Comparison of ENCODE assay signal across 1 cellular context in the genomic region with DNA sequence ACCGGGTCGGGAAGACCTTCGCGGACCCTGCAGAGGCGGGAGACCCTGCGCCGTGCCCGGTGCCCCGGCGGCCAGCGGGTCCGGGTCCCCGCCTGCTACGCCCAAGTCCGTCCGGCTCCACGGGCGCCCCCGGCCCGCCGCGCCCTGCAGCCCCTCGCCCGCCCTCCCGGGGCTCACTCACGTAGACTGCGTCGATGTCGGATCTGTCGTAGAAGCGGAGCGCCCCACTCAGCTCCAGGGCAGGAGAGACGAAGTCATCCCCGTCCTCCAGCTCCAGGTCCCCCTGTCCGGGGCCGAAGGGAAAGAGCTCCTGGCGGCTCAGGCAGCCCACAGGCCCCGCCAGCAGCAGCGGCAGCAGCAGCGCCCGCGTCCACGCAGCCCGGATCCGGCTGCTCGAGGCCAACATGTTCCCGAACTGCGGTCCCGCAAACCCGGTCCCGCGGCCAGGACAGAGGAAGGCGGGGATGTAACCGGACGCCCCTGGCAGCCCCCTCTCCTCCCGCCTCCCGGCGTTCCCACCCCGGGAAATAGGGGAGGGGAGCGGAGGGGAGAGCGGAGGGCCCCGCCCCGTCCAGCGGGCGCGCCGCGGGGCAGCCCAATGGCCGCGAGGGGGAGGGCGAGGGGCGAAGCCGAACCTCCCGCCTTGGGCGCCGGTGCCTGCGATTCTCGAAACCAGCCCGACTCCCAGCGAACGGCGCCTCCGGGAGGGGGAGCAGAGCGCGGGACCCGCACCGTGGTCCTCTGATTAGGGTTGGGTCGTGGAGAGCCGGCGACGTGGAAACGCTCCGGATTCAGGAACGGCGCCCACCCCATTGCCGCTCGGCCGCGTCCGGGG.
TF ChIP-seq lines count a peak whose summit lies in the region.

TSS of gene NID1 (minus strand) at position 417 of the 835 bp plus-strand sequence. CDS start at position 406, 11 bp downstream.

TF ChIP-seq in HepG2, 621 proteins besides CTCF, POLR2A, EP300 and RAD21 (continued from another document and continues in another):
- TF ChIP-seq, protein P1, sequence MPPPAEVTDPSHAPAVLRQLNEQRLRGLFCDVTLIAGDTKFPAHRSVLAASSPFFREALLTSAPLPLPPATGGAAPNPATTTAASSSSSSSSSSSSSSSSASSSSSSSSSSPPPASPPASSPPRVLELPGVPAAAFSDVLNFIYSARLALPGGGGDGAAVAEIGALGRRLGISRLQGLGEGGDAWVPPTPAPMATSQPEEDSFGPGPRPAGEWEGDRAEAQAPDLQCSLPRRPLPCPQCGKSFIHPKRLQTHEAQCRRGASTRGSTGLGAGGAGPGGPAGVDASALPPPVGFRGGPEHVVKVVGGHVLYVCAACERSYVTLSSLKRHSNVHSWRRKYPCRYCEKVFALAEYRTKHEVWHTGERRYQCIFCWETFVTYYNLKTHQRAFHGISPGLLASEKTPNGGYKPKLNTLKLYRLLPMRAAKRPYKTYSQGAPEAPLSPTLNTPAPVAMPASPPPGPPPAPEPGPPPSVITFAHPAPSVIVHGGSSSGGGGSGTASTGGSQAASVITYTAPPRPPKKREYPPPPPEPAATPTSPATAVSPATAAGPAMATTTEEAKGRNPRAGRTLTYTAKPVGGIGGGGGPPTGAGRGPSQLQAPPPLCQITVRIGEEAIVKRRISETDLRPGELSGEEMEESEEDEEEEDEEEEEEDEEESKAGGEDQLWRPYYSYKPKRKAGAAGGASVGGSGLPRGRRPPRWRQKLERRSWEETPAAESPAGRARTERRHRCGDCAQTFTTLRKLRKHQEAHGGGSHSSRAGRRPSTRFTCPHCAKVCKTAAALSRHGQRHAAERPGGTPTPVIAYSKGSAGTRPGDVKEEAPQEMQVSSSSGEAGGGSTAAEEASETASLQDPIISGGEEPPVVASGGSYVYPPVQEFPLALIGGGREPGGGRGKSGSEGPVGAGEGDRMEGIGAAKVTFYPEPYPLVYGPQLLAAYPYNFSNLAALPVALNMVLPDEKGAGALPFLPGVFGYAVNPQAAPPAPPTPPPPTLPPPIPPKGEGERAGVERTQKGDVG (CRISPR knock-in tag; IDR thresholded peaks at IDR 0.05; ENCODE audit: borderline replicate concordance): no peak; the same call in 1 of the 2 replicates
- TF ChIP-seq ZNF615 (CRISPR knock-in tag; IDR thresholded peaks at IDR 0.05; ENCODE audit: borderline replicate concordance): no peak
- TF ChIP-seq FOXA1 (IDR thresholded peaks at IDR 0.05): no peak
- no peak; the same call in 1 of the 2 replicates for TF ChIP-seq FOXA1 (CRISPR knock-in tag; IDR thresholded peaks at IDR 0.05)
- TF ChIP-seq GATAD1 (CRISPR knock-in tag; IDR thresholded peaks at IDR 0.05): 0 out of 2 replicates have a peak, but pooled peaks have one; percentile 39
- TF ChIP-seq POLR2AphosphoS2 (IDR thresholded peaks at IDR 0.05; ENCODE audit: low read depth, low read length): no peak; the same call in 1 of the 2 replicates
- TF ChIP-seq, protein P2, sequence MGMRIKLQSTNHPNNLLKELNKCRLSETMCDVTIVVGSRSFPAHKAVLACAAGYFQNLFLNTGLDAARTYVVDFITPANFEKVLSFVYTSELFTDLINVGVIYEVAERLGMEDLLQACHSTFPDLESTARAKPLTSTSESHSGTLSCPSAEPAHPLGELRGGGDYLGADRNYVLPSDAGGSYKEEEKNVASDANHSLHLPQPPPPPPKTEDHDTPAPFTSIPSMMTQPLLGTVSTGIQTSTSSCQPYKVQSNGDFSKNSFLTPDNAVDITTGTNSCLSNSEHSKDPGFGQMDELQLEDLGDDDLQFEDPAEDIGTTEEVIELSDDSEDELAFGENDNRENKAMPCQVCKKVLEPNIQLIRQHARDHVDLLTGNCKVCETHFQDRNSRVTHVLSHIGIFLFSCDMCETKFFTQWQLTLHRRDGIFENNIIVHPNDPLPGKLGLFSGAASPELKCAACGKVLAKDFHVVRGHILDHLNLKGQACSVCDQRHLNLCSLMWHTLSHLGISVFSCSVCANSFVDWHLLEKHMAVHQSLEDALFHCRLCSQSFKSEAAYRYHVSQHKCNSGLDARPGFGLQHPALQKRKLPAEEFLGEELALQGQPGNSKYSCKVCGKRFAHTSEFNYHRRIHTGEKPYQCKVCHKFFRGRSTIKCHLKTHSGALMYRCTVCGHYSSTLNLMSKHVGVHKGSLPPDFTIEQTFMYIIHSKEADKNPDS (CRISPR knock-in tag; IDR thresholded peaks at IDR 0.05): no peak
- peak; percentile 76; the same call in 1 of the 2 replicates for TF ChIP-seq ZNF605 (CRISPR knock-in tag; IDR thresholded peaks at IDR 0.05)
- TF ChIP-seq ZNF496 (CRISPR knock-in tag; IDR thresholded peaks at IDR 0.05; ENCODE audit: insufficient replicate concordance): no peak
- peak; percentile 90 for TF ChIP-seq TBX2 (CRISPR knock-in tag; IDR thresholded peaks at IDR 0.05; ENCODE audit: borderline replicate concordance)
- TF ChIP-seq NONO (IDR thresholded peaks at IDR 0.05): no peak
- peak; percentile 73 for TF ChIP-seq NONO (CRISPR knock-in tag; conservative IDR thresholded peaks at IDR 0.05)
- no peak for TF ChIP-seq CERS6 (CRISPR knock-in tag; IDR thresholded peaks at IDR 0.05)
- TF ChIP-seq CENPBD1 (CRISPR knock-in tag; IDR thresholded peaks at IDR 0.05; ENCODE audit: borderline replicate concordance, low read depth): no peak
- TF ChIP-seq PHF5A (CRISPR knock-in tag; IDR thresholded peaks at IDR 0.05; ENCODE audit: low read depth, unreplicated experiment): no peak
- no peak for TF ChIP-seq ZNF230 (CRISPR knock-in tag; IDR thresholded peaks at IDR 0.05)
- TF ChIP-seq MTF2 (CRISPR knock-in tag; IDR thresholded peaks at IDR 0.05; ENCODE audit: borderline replicate concordance): no peak
- TF ChIP-seq SCMH1 (CRISPR knock-in tag; IDR thresholded peaks at IDR 0.05; ENCODE audit: borderline replicate concordance): no peak
- no peak for TF ChIP-seq PRMT3 (CRISPR knock-in tag; IDR thresholded peaks at IDR 0.05; ENCODE audit: borderline replicate concordance, low read depth)
- no peak for TF ChIP-seq BCL3 (CRISPR knock-in tag; IDR thresholded peaks at IDR 0.05)
- no peak; the same call in 1 of the 2 replicates for TF ChIP-seq IRX3 (CRISPR knock-in tag; IDR thresholded peaks at IDR 0.05; ENCODE audit: borderline replicate concordance, low read depth)
- TF ChIP-seq SNAPC5 (CRISPR knock-in tag; IDR thresholded peaks at IDR 0.05; ENCODE audit: borderline replicate concordance): no peak
- TF ChIP-seq NR2F6 (IDR thresholded peaks at IDR 0.05): no peak
- no peak for TF ChIP-seq NR2F6 (CRISPR knock-in tag; IDR thresholded peaks at IDR 0.05)
- TF ChIP-seq, protein P3, sequence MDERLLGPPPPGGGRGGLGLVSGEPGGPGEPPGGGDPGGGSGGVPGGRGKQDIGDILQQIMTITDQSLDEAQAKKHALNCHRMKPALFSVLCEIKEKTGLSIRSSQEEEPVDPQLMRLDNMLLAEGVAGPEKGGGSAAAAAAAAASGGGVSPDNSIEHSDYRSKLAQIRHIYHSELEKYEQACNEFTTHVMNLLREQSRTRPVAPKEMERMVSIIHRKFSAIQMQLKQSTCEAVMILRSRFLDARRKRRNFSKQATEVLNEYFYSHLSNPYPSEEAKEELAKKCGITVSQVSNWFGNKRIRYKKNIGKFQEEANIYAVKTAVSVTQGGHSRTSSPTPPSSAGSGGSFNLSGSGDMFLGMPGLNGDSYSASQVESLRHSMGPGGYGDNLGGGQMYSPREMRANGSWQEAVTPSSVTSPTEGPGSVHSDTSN (CRISPR knock-in tag; IDR thresholded peaks at IDR 0.05): no peak
- TF ChIP-seq ZNF431 (CRISPR knock-in tag; IDR thresholded peaks at IDR 0.05; ENCODE audit: borderline replicate concordance, low read depth): no peak
- TF ChIP-seq, protein P4, sequence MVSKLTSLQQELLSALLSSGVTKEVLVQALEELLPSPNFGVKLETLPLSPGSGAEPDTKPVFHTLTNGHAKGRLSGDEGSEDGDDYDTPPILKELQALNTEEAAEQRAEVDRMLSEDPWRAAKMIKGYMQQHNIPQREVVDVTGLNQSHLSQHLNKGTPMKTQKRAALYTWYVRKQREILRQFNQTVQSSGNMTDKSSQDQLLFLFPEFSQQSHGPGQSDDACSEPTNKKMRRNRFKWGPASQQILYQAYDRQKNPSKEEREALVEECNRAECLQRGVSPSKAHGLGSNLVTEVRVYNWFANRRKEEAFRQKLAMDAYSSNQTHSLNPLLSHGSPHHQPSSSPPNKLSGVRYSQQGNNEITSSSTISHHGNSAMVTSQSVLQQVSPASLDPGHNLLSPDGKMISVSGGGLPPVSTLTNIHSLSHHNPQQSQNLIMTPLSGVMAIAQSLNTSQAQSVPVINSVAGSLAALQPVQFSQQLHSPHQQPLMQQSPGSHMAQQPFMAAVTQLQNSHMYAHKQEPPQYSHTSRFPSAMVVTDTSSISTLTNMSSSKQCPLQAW (CRISPR knock-in tag; IDR thresholded peaks at IDR 0.05): peak; percentile 69; the same call in 1 of the 2 replicates
- TF ChIP-seq EEA1 (CRISPR knock-in tag; IDR thresholded peaks at IDR 0.05; ENCODE audit: borderline replicate concordance): no peak
- no peak for TF ChIP-seq ARID3A (IDR thresholded peaks at IDR 0.05; ENCODE audit: low read depth, low read length)
- TF ChIP-seq ELF4 (CRISPR knock-in tag; IDR thresholded peaks at IDR 0.05; ENCODE audit: borderline replicate concordance): no peak; the same call in 1 of the 2 replicates
- no peak for TF ChIP-seq MIER2 (CRISPR knock-in tag; IDR thresholded peaks at IDR 0.05)
